8 cellular contexts compared by ENCODE assay signal in the genomic region with DNA sequence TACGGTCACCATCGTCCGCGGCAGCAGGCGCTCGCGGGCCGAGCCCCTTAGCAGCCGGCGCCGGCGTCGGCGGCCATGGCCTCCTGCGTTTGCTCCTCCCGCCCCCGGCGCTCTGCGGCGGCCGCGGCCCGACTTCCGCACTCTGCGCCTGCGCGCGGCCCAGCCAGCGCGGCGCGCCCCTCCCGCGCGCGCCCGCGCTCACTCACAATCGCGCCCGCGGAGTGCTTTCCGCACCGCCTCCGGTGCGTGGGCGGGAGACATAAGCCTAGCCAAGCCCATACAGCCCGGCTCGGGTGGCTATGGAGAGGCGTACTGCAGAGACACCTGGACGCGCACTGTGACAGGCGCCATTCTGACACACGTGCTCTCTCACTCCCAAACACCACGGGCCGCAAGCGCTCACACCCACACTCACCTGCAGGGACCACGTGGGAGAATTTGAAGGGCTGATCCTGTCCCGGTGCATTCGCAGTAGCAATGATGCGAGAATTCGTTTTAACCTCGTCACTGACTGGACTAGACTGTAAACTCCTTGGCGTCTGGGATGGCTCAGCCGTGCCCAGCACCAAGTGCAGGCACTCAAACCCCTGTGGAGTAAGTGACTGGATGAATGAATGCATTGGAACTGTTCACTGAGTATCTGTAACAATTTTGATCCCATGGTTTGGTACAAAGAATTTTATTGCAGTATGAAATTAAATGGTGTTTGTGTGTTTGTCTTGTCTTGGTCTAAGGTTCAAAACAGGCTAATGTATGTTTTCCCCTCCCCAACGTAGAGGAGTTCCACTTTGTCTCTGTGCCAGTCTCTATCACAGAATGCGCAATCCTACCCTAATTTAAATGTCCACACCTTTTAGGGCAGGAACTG. TPM values are rescaled to one million over a fixed set of nuclear protein-coding genes. Genes with fewer than 3 reads are reported as not detected.
DNase-seq lines count a peak whose midpoint lies in the region; ATAC-seq, FAIRE-seq and TF ChIP-seq lines count a peak whose summit lies in the region.

A gene with protein sequence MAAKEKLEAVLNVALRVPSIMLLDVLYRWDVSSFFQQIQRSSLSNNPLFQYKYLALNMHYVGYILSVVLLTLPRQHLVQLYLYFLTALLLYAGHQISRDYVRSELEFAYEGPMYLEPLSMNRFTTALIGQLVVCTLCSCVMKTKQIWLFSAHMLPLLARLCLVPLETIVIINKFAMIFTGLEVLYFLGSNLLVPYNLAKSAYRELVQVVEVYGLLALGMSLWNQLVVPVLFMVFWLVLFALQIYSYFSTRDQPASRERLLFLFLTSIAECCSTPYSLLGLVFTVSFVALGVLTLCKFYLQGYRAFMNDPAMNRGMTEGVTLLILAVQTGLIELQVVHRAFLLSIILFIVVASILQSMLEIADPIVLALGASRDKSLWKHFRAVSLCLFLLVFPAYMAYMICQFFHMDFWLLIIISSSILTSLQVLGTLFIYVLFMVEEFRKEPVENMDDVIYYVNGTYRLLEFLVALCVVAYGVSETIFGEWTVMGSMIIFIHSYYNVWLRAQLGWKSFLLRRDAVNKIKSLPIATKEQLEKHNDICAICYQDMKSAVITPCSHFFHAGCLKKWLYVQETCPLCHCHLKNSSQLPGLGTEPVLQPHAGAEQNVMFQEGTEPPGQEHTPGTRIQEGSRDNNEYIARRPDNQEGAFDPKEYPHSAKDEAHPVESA (minus strand): TSS at position 116 of the 868 bp plus-strand sequence. CDS start 5,936 bp downstream, outside the sequence.

- peaks cover 0 to 3% of the 10 kb centered on the region in 2 donors for H3K27me3 ChIP-seq in uterus

- H3K36me3 ChIP-seq in uterus: no peaks in the 10 kb centered on the region

- H3K9me3 ChIP-seq in uterus: no peaks in the 10 kb centered on the region

- ATAC-seq in HG02678 (IDR thresholded peaks at IDR 0.05; ENCODE audit: unreplicated experiment) (peak; percentile 73), left ventricle myocardium superior (peak; percentile 79)

- DNase-seq in GM12891 (ENCODE audit: insufficient read length, low spot score) (peak; percentile 62), NCI-H1105 treated with DMSO at 0.1 percent for 48 hours (lab: John Stamatoyannopoulos, UW) (peak; percentile 55), amniotic epithelial cell (ENCODE audit: low read depth) (peak; percentile 76), left ventricle myocardium superior (peak; percentile 95), pulmonary artery endothelial cell (ENCODE audit: low read depth, low spot score) (peak; percentile 29), uterus (peak; percentile 86 to 88)

- H3K27ac ChIP-seq in uterus: peak within 1 kb of the TSS; percentile 88 to 93

- intact Hi-C loops in T-helper 1 cell treated with Interleukin-12 subunit alpha and Interleukin-12 subunit beta and Interleukin-4 antibody, amounts not matched to agents 30 ng/mL and 1 ng/mL, for 36 hours (cut with micrococcal nuclease): loop anchor here (1.0 to 5.0 kb wide), 9 partner anchors 33 to 1632 kb away; partner anchors contain the start of genes ADAM19, CLINT1, SLU7 and TTC1
- intact Hi-C loops in left ventricle myocardium superior (cut with micrococcal nuclease): loop anchor here (5.0 kb wide), 1 partner anchor 53 kb away; the partner anchor contains the start of gene UBLCP1
- intact Hi-C loops in uterus (cut with DNase I; ENCODE audit: low total_unique reads): no loop called here

- peaks cover 0 to 10% of the 10 kb centered on the region in 2 donors for H3K4me1 ChIP-seq in uterus

- TF ChIP-seq POLR2A in GM12891 (IDR thresholded peaks at IDR 0.05; ENCODE audit: low read depth, low read length) (peak; percentile 64), uterus (IDR thresholded peaks at IDR 0.05) (peak; percentile 26 to 71)

- peak; percentile 97 for FAIRE-seq in GM12891 (lab: Jason Lieb, UNC)

- TF ChIP-seq CTCF in uterus (IDR thresholded peaks at IDR 0.05): peak in 1 of 4 experiments; percentile 22

- peak within 1 kb of the TSS; percentile 75 to 99 for H3K4me3 ChIP-seq in uterus

TF ChIP-seq in GM12891, 5 proteins besides CTCF, POLR2A, EP300 and RAD21:
- TF ChIP-seq POU2F2 (IDR thresholded peaks at IDR 0.05; ENCODE audit: low read depth, low read length) (no peak), POLR2AphosphoS5 (IDR thresholded peaks at IDR 0.05; ENCODE audit: low read depth, low read length) (peak; percentile 56; the same call in 1 of the 2 replicates), PAX5 (IDR thresholded peaks at IDR 0.05; ENCODE audit: insufficient read depth, low read length, severe bottlenecking) (no peak), TAF1 (IDR thresholded peaks at IDR 0.05; ENCODE audit: low read depth, low read length) (no peak; the same call in 1 of the 2 replicates), SPI1 (IDR thresholded peaks at IDR 0.05; ENCODE audit: low read depth, low read length) (0 out of 2 replicates have a peak, but pooled peaks have one; percentile 4)

RNA-seq across cellular contexts. Expression of the gene that starts here (rescaled TPM):
- 19.1 TPM for polyA plus RNA-seq in GM12891 (2012; ENCODE audit: low read depth, missing spikeins)
- 155 and 160 TPM in 2 replicates for total RNA-seq in T-helper 1 cell treated with Interleukin-12 subunit alpha and Interleukin-12 subunit beta and Interleukin-4 antibody, amounts not matched to agents 30 ng/mL and 1 ng/mL, for 36 hours
- total RNA-seq in left ventricle myocardium superior (23.3 TPM), pulmonary artery endothelial cell (55.7 and 59.3 TPM in 2 replicates), uterus (10 to 100 TPM; 20.2 to 78.2 (median 73.6) TPM)

Comparison
In these comparisons a context has a peak if more than half of its experiments do, and no peak if none do; other contexts are left out.
1. Peak in every context shown above with its lines: DNase-seq, ATAC-seq, H3K4me3 ChIP-seq and H3K27ac ChIP-seq.
2. DNase-seq: peak in every context shown above with its lines; median percentile 95 in left ventricle myocardium superior; 87 in uterus; 76 in amniotic epithelial cell; 62 in GM12891; 55 in NCI-H1105 treated with DMSO at 0.1 percent for 48 hours; 29 in pulmonary artery endothelial cell.